In the genomic region with DNA sequence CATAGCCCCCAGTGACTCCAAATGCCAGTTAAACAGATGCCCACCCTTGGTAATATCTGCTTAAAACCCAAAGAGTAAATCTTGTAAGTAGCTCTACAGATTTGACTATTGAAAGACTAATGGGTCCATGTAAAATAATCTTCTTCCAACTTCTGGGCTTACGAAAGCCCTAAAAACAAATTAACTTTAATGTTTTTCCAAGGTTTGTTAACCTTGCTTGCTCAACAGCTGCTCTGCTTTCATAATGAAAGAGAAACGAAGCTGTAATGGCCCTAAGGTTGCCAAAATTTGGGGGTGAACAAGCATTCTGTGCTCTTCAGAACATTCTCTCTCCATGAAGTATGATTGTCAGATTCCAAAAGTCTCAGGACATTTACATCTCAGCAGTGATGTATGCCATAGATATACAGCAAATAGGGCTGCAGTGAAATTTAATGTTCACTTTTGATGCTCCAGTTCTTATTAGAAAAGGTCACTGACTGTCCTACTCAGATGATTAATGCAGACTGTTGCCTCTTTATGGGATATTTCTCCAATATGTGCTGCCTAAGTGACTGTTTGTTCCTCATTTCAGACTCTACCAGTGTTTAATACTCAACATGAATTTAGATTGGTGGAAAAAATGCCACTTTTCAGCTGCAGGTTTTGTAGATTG, we compare ENCODE assay signal across 23 cellular contexts.
DNase-seq lines count a peak whose midpoint lies in the region; ATAC-seq, FAIRE-seq and TF ChIP-seq lines count a peak whose summit lies in the region.
"Had no signal": no experiment of that assay in that cellular context is flagged by ENCODE, and none has a peak within 500 bp of the region (broad histone marks: within the 10 kb centered on the region; RNA-seq: fewer than 3 reads in every experiment).

No MANE protein-coding gene starts in this region.

- H3K4ac ChIP-seq in mesendoderm (ENCODE audit: low read depth, low read length), result no peak overlapping the region

- TF ChIP-seq POLR2A in HepG2 (IDR thresholded peaks at IDR 0.05; ENCODE audit: insufficient read depth in 1 of 2, low read depth in 2 of 2, low read length in 2 of 2), result no peak

- H3K23ac ChIP-seq in mesendoderm (ENCODE audit: low read length), result no peak overlapping the region

- no peak overlapping the region for H4K8ac ChIP-seq in mesendoderm (ENCODE audit: low read depth, low read length)

- POLR2A ChIA-PET in HepG2 (lab: Yijun Ruan, JAX), result no interaction called here

- no TSS peak for BruUV-seq in HepG2 (replicated peaks; lab: Mats Ljungman, UMichigan)

- H3K36me3 ChIP-seq in liver (ENCODE audit: control insufficient read depth in 4 of 4, insufficient read depth in 3 of 4, low read depth in 1 of 4, low read length in 3 of 4) (no peaks in the 10 kb centered on the region), HepG2 (replicated peaks in 1 of 2; ENCODE audit: control insufficient read depth in 1 of 2, insufficient read depth in 2 of 2, low read length in 2 of 2) (no peaks in the 10 kb centered on the region), adipocyte (ENCODE audit: control insufficient read depth, insufficient read depth, low read length, severe bottlenecking) (no peaks in the 10 kb centered on the region), mesendoderm (ENCODE audit: control insufficient read depth, insufficient read depth, low read length) (no peaks in the 10 kb centered on the region), brain microvascular endothelial cell (replicated peaks) (no peaks in the 10 kb centered on the region)
- H3K36me3 ChIP-seq: BLaER1 had no signal

- no peak overlapping the region for H4K5ac ChIP-seq in mesendoderm (ENCODE audit: low read length)

- 21% methylated on average over 2 of the region's 2 CpGs for WGBS in liver
- 3% methylated on average over 2 of the region's 2 CpGs for WGBS in HepG2 (ENCODE audit: low lambda C conversion rate)
- no CpG with 5 or more reads among the region's 2 CpGs for WGBS in mesendoderm (ENCODE audit: extremely low coverage, insufficient coverage, low lambda C conversion rate)

- CTCF ChIA-PET in HepG2 (lab: Yijun Ruan, JAX; ENCODE audit: low intra/inter-chr PET ratio, low total read pairs), result no interaction called here

- no peaks in the 10 kb centered on the region for H4K20me1 ChIP-seq in HepG2 (ENCODE audit: insufficient read depth, low read length)
- H4K20me1 ChIP-seq: BLaER1 had no signal

- no peak overlapping the region for H2BK15ac ChIP-seq in mesendoderm (replicated peaks; ENCODE audit: low read depth)

- H3K27me3 ChIP-seq in liver (ENCODE audit: control insufficient read depth in 4 of 4, insufficient read depth in 4 of 4, low read length in 3 of 4) (no peaks in the 10 kb centered on the region), HepG2 (ENCODE audit: control insufficient read depth in 1 of 2, insufficient read depth in 2 of 2, low read length in 2 of 2) (no peaks in the 10 kb centered on the region), adipocyte (replicated peaks; ENCODE audit: control insufficient read depth, insufficient read depth, low read length) (peaks cover 6% of the 10 kb centered on the region), mesendoderm (ENCODE audit: insufficient read depth, low read length, poor library complexity) (no peaks in the 10 kb centered on the region), brain microvascular endothelial cell (replicated peaks) (no peaks in the 10 kb centered on the region)
- H3K27me3 ChIP-seq: BLaER1 had no signal

- H3K9me3 ChIP-seq in liver (ENCODE audit: control insufficient read depth in 4 of 4, low read length in 3 of 4) (no peaks in the 10 kb centered on the region), HepG2 (ENCODE audit: low read length) (no peaks in the 10 kb centered on the region), adipocyte (ENCODE audit: control insufficient read depth, low read length) (no peaks in the 10 kb centered on the region)
- H3K9me3 ChIP-seq: BLaER1, Caco-2 had no signal

- no peak overlapping the region for H3K56ac ChIP-seq in mesendoderm (ENCODE audit: low read length)

- H3K18ac ChIP-seq in mesendoderm (ENCODE audit: low read length), result peak overlapping the region; percentile 39

- TF ChIP-seq RAD21 in liver (IDR thresholded peaks at IDR 0.05), result peak in 1 of 2 donors; percentile 11
- no peak for TF ChIP-seq RAD21 in HepG2 (CRISPR knock-in tag; IDR thresholded peaks at IDR 0.05)

- H2BK5ac ChIP-seq in mesendoderm (ENCODE audit: low read length), result no peak overlapping the region

- H3K4me2 ChIP-seq in HepG2 (ENCODE audit: low read depth, low read length), result no peak overlapping the region
- H3K4me2 ChIP-seq in mesendoderm (ENCODE audit: low read length), result no peak overlapping the region
- H3K4me2 ChIP-seq: BLaER1 had no signal

- no peak for DNase-seq in HepG2 (ENCODE audit: low spot score)
- peak; percentile 26 for DNase-seq in adipocyte (ENCODE audit: low read depth)
- DNase-seq in mesendoderm, result no peak
- DNase-seq in midbrain (lab: John Stamatoyannopoulos, UW), result no peak
- DNase-seq in brain microvascular endothelial cell, result no peak
- DNase-seq in RCC 7860 (ENCODE audit: low spot score), result no peak
- no peak for DNase-seq in GM19239 (ENCODE audit: insufficient read length, low spot score)
- DNase-seq: Caco-2; CD4-positive, CD25-positive, alpha-beta regulatory T cell; CD8-positive, alpha-beta T cell; DMS153; DND-41; GM23248; H7; HCEC 1CT had no signal

- ATAC-seq in HepG2, result no peak
- ATAC-seq: CD8-positive, alpha-beta T cell had no signal

- H3K79me2 ChIP-seq in HepG2 (ENCODE audit: insufficient read depth, low read length) (no peaks in the 10 kb centered on the region), mesendoderm (ENCODE audit: control insufficient read depth, insufficient read depth, low read length) (no peaks in the 10 kb centered on the region)

- in situ Hi-C loops in HepG2 (cut with HindIII; ENCODE audit: extremely low pct_ligation_motif_present, low pct_unique_long_range_greater_than_20kb) (loop anchor here (25.0 kb wide), 1 partner anchor 566 kb away; a partner anchor contains a TSS), brain microvascular endothelial cell (cut with HindIII; ENCODE audit: low pct_ligation_motif_present, low sequenced_read_pairs) (no loop called here)

- no peak overlapping the region for H3K4me3 ChIP-seq in liver (ENCODE audit: low read depth in 1 of 3, low read length in 3 of 3)
- H3K4me3 ChIP-seq in HepG2 (replicated peaks in 1 of 3; ENCODE audit: insufficient read depth in 1 of 3, low read depth in 2 of 3, low read length in 3 of 3), result no peak overlapping the region
- no peak overlapping the region for H3K4me3 ChIP-seq in adipocyte (ENCODE audit: low read length)
- no peak overlapping the region for H3K4me3 ChIP-seq in mesendoderm (ENCODE audit: low read length)
- H3K4me3 ChIP-seq in brain microvascular endothelial cell (ENCODE audit: low read depth, low read length), result no peak overlapping the region
- H3K4me3 ChIP-seq: BLaER1, GM23248 had no signal

- H3K9ac ChIP-seq in liver (ENCODE audit: low read depth in 1 of 2, low read length in 2 of 2) (peak overlapping the region in 1 of 2 donors; percentile 79), HepG2 (ENCODE audit: insufficient read depth, low read depth, low read length) (no peak overlapping the region), adipocyte (ENCODE audit: low read length) (no peak overlapping the region), mesendoderm (ENCODE audit: low read length) (no peak overlapping the region)
- H3K9ac ChIP-seq: BLaER1, GM23248 had no signal

- no peak for FAIRE-seq in HepG2 (lab: Jason Lieb, UNC)
- FAIRE-seq in RCC 7860 (lab: Jason Lieb, UNC), result no peak
- FAIRE-seq in GM19239 (lab: Jason Lieb, UNC), result no peak
- FAIRE-seq: A204.1, G401.6, GM12892, H1 had no signal

- TF ChIP-seq EP300 in HepG2 (IDR thresholded peaks at IDR 0.05; ENCODE audit: low read depth in 2 of 2, low read length in 2 of 2) (no peak), HepG2 (CRISPR knock-in tag; IDR thresholded peaks at IDR 0.05; ENCODE audit: borderline replicate concordance) (no peak)

- H2AFZ ChIP-seq in HepG2 (ENCODE audit: low read length), result no peak overlapping the region
- H2AFZ ChIP-seq: GM23248 had no signal

- H2BK120ac ChIP-seq in mesendoderm (ENCODE audit: low read depth, low read length), result no peak overlapping the region

- TF ChIP-seq CTCF in liver (IDR thresholded peaks at IDR 0.05; ENCODE audit: low read depth, low read length, missing input control), result no peak
- no peak for TF ChIP-seq CTCF in HepG2 (CRISPR knock-in tag; IDR thresholded peaks at IDR 0.05)
- TF ChIP-seq CTCF in brain microvascular endothelial cell (IDR thresholded peaks at IDR 0.05; ENCODE audit: low read depth, low read length, missing control alignments), result no peak

- H3K27ac ChIP-seq in liver (ENCODE audit: low read depth in 1 of 2, low read length in 2 of 2), result peak overlapping the region; percentile 76 to 77
- no peak overlapping the region for H3K27ac ChIP-seq in HepG2 (ENCODE audit: extremely low read length, insufficient read depth, low read length)
- no peak overlapping the region for H3K27ac ChIP-seq in mesendoderm (ENCODE audit: low read depth, low read length)
- H3K27ac ChIP-seq in brain microvascular endothelial cell, result no peak overlapping the region
- H3K27ac ChIP-seq: 22Rv1, BLaER1, C4-2B, GM23248 had no signal

- H3K4me1 ChIP-seq in liver (ENCODE audit: control insufficient read depth in 4 of 4, insufficient read depth in 4 of 4, low read length in 3 of 4) (peaks cover 6 to 33% (median 31%) of the 10 kb centered on the region in 4 donors), HepG2 (ENCODE audit: insufficient read depth, low read length) (no peaks in the 10 kb centered on the region), adipocyte (ENCODE audit: control insufficient read depth, insufficient read depth, low read length) (peaks cover 7% of the 10 kb centered on the region), mesendoderm (ENCODE audit: control insufficient read depth, low read depth, low read length) (no peaks in the 10 kb centered on the region)
- H3K4me1 ChIP-seq: BLaER1, Caco-2 had no signal

- no peaks in the 10 kb centered on the region for H3K79me1 ChIP-seq in mesendoderm (ENCODE audit: low read length)

- intact Hi-C loops in HepG2 (cut with micrococcal nuclease; ENCODE audit: unreplicated experiment), result no loop called here

- no peak overlapping the region for H2AK5ac ChIP-seq in mesendoderm (ENCODE audit: low read length)

TF ChIP-seq in liver, 16 proteins besides CTCF, POLR2A, EP300 and RAD21 (continues in another document):
- peak; percentile 82 for TF ChIP-seq YY1 (IDR thresholded peaks at IDR 0.05)
- TF ChIP-seq NR2F2 (IDR thresholded peaks at IDR 0.05), result peak; percentile 17
- TF ChIP-seq RXRA (IDR thresholded peaks at IDR 0.05), result peak; percentile 89 to 90

TF ChIP-seq in HepG2, 621 proteins besides CTCF, POLR2A, EP300 and RAD21:
- TF ChIP-seq ZNF180 (CRISPR knock-in tag; IDR thresholded peaks at IDR 0.05; ENCODE audit: borderline replicate concordance, low read depth) (no peak), ZNF652 (CRISPR knock-in tag; IDR thresholded peaks at IDR 0.05; ENCODE audit: borderline replicate concordance, low read depth) (no peak)

Comparison
In these comparisons a context has a peak if more than half of its experiments do, and no peak if none do; other contexts are left out.
1. H3K27ac ChIP-seq: peak in liver (2 of 2); none in HepG2 (single experiment), mesendoderm (single experiment) and brain microvascular endothelial cell (single experiment).